ENCODE assay signal across 10 cellular contexts in genomic region chr10:60237977-60238376, GRCh38.
DNase-seq lines count a peak whose midpoint lies in the region; ATAC-seq, FAIRE-seq and TF ChIP-seq lines count a peak whose summit lies in the region.
"Had no signal": no experiment of that assay in that cellular context is flagged by ENCODE, and none has a peak within 500 bp of the region (broad histone marks: within the 10 kb centered on the region; RNA-seq: fewer than 3 reads in every experiment).

No MANE protein-coding gene starts in this region.

- POLR2A ChIA-PET in PC-3 (lab: Charles Lee; ENCODE audit: unreplicated experiment), result interaction anchor here (0.5 kb wide), 1 partner anchor 9 kb away, joined by 3 read pairs; no protein-coding TSS in a partner anchor

- FAIRE-seq in H54 (lab: Jason Lieb, UNC), result peak; percentile 99
- FAIRE-seq: endothelial cell of umbilical vein had no signal

- no peaks in the 10 kb centered on the region for H4K20me1 ChIP-seq in PC-3 (ENCODE audit: low read length)

- no peaks in the 10 kb centered on the region for H3K9me2 ChIP-seq in PC-3 (replicated peaks; ENCODE audit: low read length)

- peak; percentile 16 for DNase-seq in GM13976 (ENCODE audit: low spot score)
- peak; percentile 25 for DNase-seq in H54 (ENCODE audit: insufficient read length, low spot score)
- DNase-seq in PC-3, result peak; percentile 81
- no peak for DNase-seq in left lung
- DNase-seq in H7, result no peak
- DNase-seq in mesenteric fat pad (ENCODE audit: low spot score), result no peak
- no peak for DNase-seq in NCI-H1092 treated with DMSO at 0.1 percent for 48 hours (lab: John Stamatoyannopoulos, UW)
- DNase-seq in SKM-1 (lab: John Stamatoyannopoulos, UW; ENCODE audit: unreplicated experiment), result no peak

- no peaks in the 10 kb centered on the region for H3K79me2 ChIP-seq in PC-3 (ENCODE audit: low read length)

- peaks cover 25% of the 10 kb centered on the region for H3K4me1 ChIP-seq in PC-3 (ENCODE audit: insufficient read depth, low read length)
- peaks cover 0 to 16% of the 10 kb centered on the region in 2 donors for H3K4me1 ChIP-seq in left lung

- no peaks in the 10 kb centered on the region for H3K27me3 ChIP-seq in PC-3 (ENCODE audit: low read length)
- no peaks in the 10 kb centered on the region for H3K27me3 ChIP-seq in left lung
- H3K27me3 ChIP-seq in H7 (ENCODE audit: control insufficient read depth, insufficient read depth, low read length), result no peaks in the 10 kb centered on the region

- H3K9me3 ChIP-seq in PC-3 (ENCODE audit: low read length), result no peaks in the 10 kb centered on the region
- no peaks in the 10 kb centered on the region for H3K9me3 ChIP-seq in left lung

- intact Hi-C loops in PC-3 (cut with micrococcal nuclease) (loop anchor here (1.0 to 2.0 kb wide), 7 partner anchors 45 to 409 kb away; no protein-coding TSS in a partner anchor), left lung (cut with DNase I) (no loop called here)

- no peaks in the 10 kb centered on the region for H3F3A ChIP-seq in PC-3 (ENCODE audit: low read length, unreplicated experiment)

- H2AFZ ChIP-seq in PC-3 (ENCODE audit: low read length), result peak overlapping the region; percentile 66

- H3K4me2 ChIP-seq in PC-3 (ENCODE audit: low read length), result peak overlapping the region; percentile 88

- TF ChIP-seq CTCF in GM13976 (IDR thresholded peaks at IDR 0.05; ENCODE audit: borderline replicate concordance, control extremely low read depth, extremely low read depth, insufficient read depth, missing control alignments) (no peak), PC-3 (conservative IDR thresholded peaks at IDR 0.05; ENCODE audit: low read depth, low read length) (no peak), left lung (IDR thresholded peaks at IDR 0.05) (no peak)

- CTCF ChIA-PET in PC-3 (lab: Charles Lee), result interaction anchor here (0.7 to 2.2 kb wide), 6 partner anchors 46 to 338 kb away, joined by 5 to 16 read pairs (median 6); no protein-coding TSS in a partner anchor

- H3K9ac ChIP-seq in PC-3 (ENCODE audit: low read length), result peak overlapping the region; percentile 14; the same call in 1 of the 2 replicates

- no peak for TF ChIP-seq POLR2A in H54 (IDR thresholded peaks at IDR 0.05; ENCODE audit: low read depth, low read length)

- ATAC-seq in PC-3 (peak; percentile 82), left lung (peak; percentile 14)

- H3K27ac ChIP-seq in PC-3 (ENCODE audit: low read length), result 0 out of 2 replicates have a peak overlapping the region, but pooled peaks have one; percentile 3
- H3K27ac ChIP-seq in left lung, result no peak overlapping the region

- H3K36me3 ChIP-seq in PC-3 (ENCODE audit: low read depth, low read length), result no peaks in the 10 kb centered on the region
- no peaks in the 10 kb centered on the region for H3K36me3 ChIP-seq in left lung
- no peaks in the 10 kb centered on the region for H3K36me3 ChIP-seq in H7 (replicated peaks; ENCODE audit: control insufficient read depth, insufficient read depth, low read length)

- H3K4me3 ChIP-seq in PC-3 (ENCODE audit: low read length) (peak overlapping the region; percentile 66), left lung (no peak overlapping the region), H7 (ENCODE audit: insufficient read depth, low read depth, low read length) (no peak overlapping the region)
- H3K4me3 ChIP-seq: K562 had no signal

- BruUV-seq in PC-3 (replicated peaks; lab: Mats Ljungman, UMichigan), result no TSS peak

- in situ Hi-C loops in GM13976 (cut with MboI; ENCODE audit: low sequenced_read_pairs, unreplicated experiment), result loop anchor here (10.0 kb wide), 1 partner anchor 197 kb away; no protein-coding TSS in a partner anchor

Comparison
In these comparisons a context has a peak if more than half of its experiments do, and no peak if none do; other contexts are left out.
1. DNase-seq: peak in GM13976 (single experiment), H54 (single experiment) and PC-3 (single experiment); none in left lung (0 of 2), H7 (single experiment), mesenteric fat pad (single experiment), NCI-H1092 treated with DMSO at 0.1 percent for 48 hours (single experiment) and SKM-1 (single experiment).